In genomic region chr3:4492240-4493007, GRCh38 we compare ENCODE assay signal across 1 cellular context.
TF ChIP-seq lines count a peak whose summit lies in the region.

No MANE protein-coding gene starts in this region.

TF ChIP-seq in HEK293, 187 proteins besides CTCF, POLR2A, EP300 and RAD21 (continued from another document):
- TF ChIP-seq HIC1 (tag by site-specific recombination; IDR thresholded peaks at IDR 0.05) (peak; percentile 86), ZNF629 (tag by site-specific recombination; IDR thresholded peaks at IDR 0.05) (peak; percentile 84), ZNF843 (tag by site-specific recombination; IDR thresholded peaks at IDR 0.05) (peak; percentile 21; the same call in 1 of the 2 replicates), ZNF18 (tag by site-specific recombination; IDR thresholded peaks at IDR 0.05) (no peak), ZNF571 (tag by site-specific recombination; IDR thresholded peaks at IDR 0.05) (no peak), ZNF248 (tag by site-specific recombination; IDR thresholded peaks at IDR 0.05) (no peak), ZNF366 (tag by site-specific recombination; conservative IDR thresholded peaks at IDR 0.05) (peak; percentile 82), BCL11A (tag by site-specific recombination; IDR thresholded peaks at IDR 0.05; ENCODE audit: low read depth) (no peak), ZNF529 (tag by site-specific recombination; IDR thresholded peaks at IDR 0.05; ENCODE audit: insufficient replicate concordance) (no peak), SETDB1 (IDR thresholded peaks at IDR 0.05; ENCODE audit: insufficient read length, low read length) (no peak), ZNF600 (tag by site-specific recombination; IDR thresholded peaks at IDR 0.05) (no peak), ZNF830 (tag by site-specific recombination; IDR thresholded peaks at IDR 0.05; ENCODE audit: low read depth) (no peak), ZNF514 (tag by site-specific recombination; IDR thresholded peaks at IDR 0.05) (no peak), ZNF133 (tag by site-specific recombination; IDR thresholded peaks at IDR 0.05) (no peak), AEBP2 (tag by site-specific recombination; IDR thresholded peaks at IDR 0.05; ENCODE audit: borderline replicate concordance) (no peak), INSM2 (tag by site-specific recombination; IDR thresholded peaks at IDR 0.05) (no peak), ZNF19 (tag by site-specific recombination; IDR thresholded peaks at IDR 0.05; ENCODE audit: low read depth) (no peak), MEIS1 (CRISPR knock-in tag; IDR thresholded peaks at IDR 0.05; ENCODE audit: borderline replicate concordance) (no peak), ZNF610 (tag by site-specific recombination; IDR thresholded peaks at IDR 0.05; ENCODE audit: borderline replicate concordance) (peak; percentile 89; the same call in 1 of the 2 replicates), WT1 (tag by site-specific recombination; IDR thresholded peaks at IDR 0.05) (no peak), ZNF112 (tag by site-specific recombination; IDR thresholded peaks at IDR 0.05) (no peak), ZNF530 (tag by site-specific recombination; IDR thresholded peaks at IDR 0.05; ENCODE audit: low read depth) (no peak), ZIC2 (tag by site-specific recombination; IDR thresholded peaks at IDR 0.05) (0 out of 2 replicates have a peak, but pooled peaks have one; percentile 39), ZNF785 (tag by site-specific recombination; IDR thresholded peaks at IDR 0.05) (no peak), ZNF132 (tag by site-specific recombination; IDR thresholded peaks at IDR 0.05; ENCODE audit: borderline replicate concordance) (no peak), ZNF692 (tag by site-specific recombination; IDR thresholded peaks at IDR 0.05) (peak; percentile 21; the same call in 1 of the 2 replicates), ZNF776 (tag by site-specific recombination; IDR thresholded peaks at IDR 0.05; ENCODE audit: borderline replicate concordance) (no peak), ZNF548 (tag by site-specific recombination; IDR thresholded peaks at IDR 0.05) (no peak), ZFHX2 (tag by site-specific recombination; conservative IDR thresholded peaks at IDR 0.05) (no peak), ZNF114 (tag by site-specific recombination; IDR thresholded peaks at IDR 0.05) (no peak), ZSCAN30 (tag by site-specific recombination; IDR thresholded peaks at IDR 0.05) (no peak; the same call in 1 of the 2 replicates), ZNF169 (tag by site-specific recombination; IDR thresholded peaks at IDR 0.05) (no peak), KLF17 (tag by site-specific recombination; IDR thresholded peaks at IDR 0.05) (peak; percentile 52; the same call in 1 of the 2 replicates), ZNF639 (tag by site-specific recombination; IDR thresholded peaks at IDR 0.05) (no peak), ZNF221 (tag by site-specific recombination; IDR thresholded peaks at IDR 0.05; ENCODE audit: borderline replicate concordance) (no peak), ZNF341 (tag by site-specific recombination; IDR thresholded peaks at IDR 0.05; ENCODE audit: low read depth) (peak; percentile 41), ZNF513 (tag by site-specific recombination; IDR thresholded peaks at IDR 0.05) (no peak)
TF ChIP-seq in HEK293: peak in this region for 28.
